16 cellular contexts compared by ENCODE assay signal in genomic region chr11:80443177-80443576, GRCh38.
"Had no signal": no experiment of that assay in that cellular context is flagged by ENCODE, and none has a peak within 500 bp of the region (broad histone marks: within the 10 kb centered on the region; RNA-seq: fewer than 3 reads in every experiment).

No MANE protein-coding gene starts in this region.

- H3K4me3 ChIP-seq: upper lobe of left lung had no signal

- H3K4me1 ChIP-seq: upper lobe of left lung had no signal

- H3K9me3 ChIP-seq: upper lobe of left lung had no signal

- ATAC-seq: activated naive CD8-positive, alpha-beta T cell treated with anti-CD3 and anti-CD28 coated beads, Interleukin-2, amount 50 U/mL, for 24 hours; activated T-cell treated with anti-CD3 and anti-CD28 coated beads, Interleukin-2, amount 50 U/mL, for 72 hours had no signal

- H3K27me3 ChIP-seq: upper lobe of left lung had no signal

- H3K4me3 Mint-ChIP-seq: activated naive CD8-positive, alpha-beta T cell treated with anti-CD3 and anti-CD28 coated beads, Interleukin-2, amount 50 U/mL, for 24 hours; activated T-cell treated with anti-CD3 and anti-CD28 coated beads, Interleukin-2, amount 50 U/mL, for 72 hours; nephron had no signal

- H3K27me3 Mint-ChIP-seq: activated naive CD8-positive, alpha-beta T cell treated with anti-CD3 and anti-CD28 coated beads, Interleukin-2, amount 50 U/mL, for 24 hours had no signal

- H3K36me3 ChIP-seq: upper lobe of left lung had no signal

- H3K27ac Mint-ChIP-seq: activated naive CD8-positive, alpha-beta T cell treated with anti-CD3 and anti-CD28 coated beads, Interleukin-2, amount 50 U/mL, for 24 hours; activated T-cell treated with anti-CD3 and anti-CD28 coated beads, Interleukin-2, amount 50 U/mL, for 72 hours; nephron had no signal

- H3K27ac ChIP-seq: upper lobe of left lung had no signal

- FAIRE-seq: astrocyte had no signal

- DNase-seq: activated CD4-positive, alpha-beta T cell treated with anti-CD3 and anti-CD28 coated beads for 1 hour; activated CD4-positive, alpha-beta T cell treated with anti-CD3 and anti-CD28 coated beads, Interleukin-2, amount 50 U/mL, for 48 hours; activated naive CD8-positive, alpha-beta T cell treated with anti-CD3 and anti-CD28 coated beads, Interleukin-2, amount 50 U/mL, for 24 hours; activated T-cell treated with anti-CD3 and anti-CD28 coated beads, Interleukin-2, amount 50 U/mL, for 72 hours; central memory CD4-positive, alpha-beta T cell; effector memory CD4-positive, alpha-beta T cell; erythroblast; foreskin fibroblast; glutamatergic neuron; stimulated activated CD4-positive, alpha-beta T cell treated with anti-CD3 and anti-CD28 coated beads, Interleukin-12 subunit alpha, Interleukin-12 subunit beta, amount 100 ng/mL, for 4 hours; stimulated activated naive CD4-positive, alpha-beta T cell; substantia nigra; T-helper 9 cell had no signal

- H3K4me1 Mint-ChIP-seq: activated naive CD8-positive, alpha-beta T cell treated with anti-CD3 and anti-CD28 coated beads, Interleukin-2, amount 50 U/mL, for 24 hours had no signal
